1 cellular context compared by ENCODE assay signal in genomic region chr15:25775317-25775912, GRCh38.
TF ChIP-seq lines count a peak whose summit lies in the region.

No MANE protein-coding gene starts in this region.

TF ChIP-seq in HepG2, 621 proteins besides CTCF, POLR2A, EP300 and RAD21 (continued from another document):
- no peak for TF ChIP-seq ZNF597 (CRISPR knock-in tag; IDR thresholded peaks at IDR 0.05)
- TF ChIP-seq GATAD1 (CRISPR knock-in tag; IDR thresholded peaks at IDR 0.05), result no peak
- TF ChIP-seq BHLHE40 (IDR thresholded peaks at IDR 0.05; ENCODE audit: low read length), result peak; percentile 92
- no peak for TF ChIP-seq NCOA2 (CRISPR knock-in tag; IDR thresholded peaks at IDR 0.05)
TF ChIP-seq in HepG2: peak in this region for 30.
